31 cellular contexts compared by ENCODE assay signal in genomic region chr1:96649301-96649700, GRCh38.
"Had no signal": no experiment of that assay in that cellular context is flagged by ENCODE, and none has a peak within 500 bp of the region (broad histone marks: within the 10 kb centered on the region; RNA-seq: fewer than 3 reads in every experiment).

No MANE protein-coding gene starts in this region.

- H3K27me3 ChIP-seq: brain microvascular endothelial cell, dorsolateral prefrontal cortex, foreskin keratinocyte, gastrocnemius medialis, heart left ventricle had no signal

- H3K36me3 ChIP-seq: brain microvascular endothelial cell, gastrocnemius medialis, heart left ventricle had no signal

- H3K4me1 Mint-ChIP-seq: activated CD4-positive, alpha-beta memory T cell treated with anti-CD3 and anti-CD28 coated beads, Interleukin-2, amount 10 ng/mL, durations not matched to agents 7 days and 5 days; activated CD4-positive, alpha-beta T cell treated with anti-CD3 and anti-CD28 coated beads, Interleukin-2, amount 10 ng/mL, durations not matched to agents 7 days and 5 days; activated T-helper 17 cell treated with anti-CD3 and anti-CD28 coated beads, Interleukin-2, amount 50 U/mL, for 72 hours; central memory CD8-positive, alpha-beta T cell; endodermal cell; WTC11 had no signal

- DNase-seq: activated CD4-positive, alpha-beta memory T cell treated with anti-CD3 and anti-CD28 coated beads, Interleukin-2, amount 10 ng/mL, durations not matched to agents 7 days and 5 days; activated CD4-positive, alpha-beta T cell treated with anti-CD3 and anti-CD28 coated beads for 1 hour; activated CD4-positive, alpha-beta T cell treated with anti-CD3 and anti-CD28 coated beads for 4 hours; activated CD4-positive, alpha-beta T cell treated with anti-CD3 and anti-CD28 coated beads, Interleukin-2, amount 10 ng/mL, durations not matched to agents 7 days and 5 days; activated CD4-positive, alpha-beta T cell treated with anti-CD3 and anti-CD28 coated beads, Interleukin-2, amount 50 U/mL, for 4 hours; activated CD8-positive, alpha-beta memory T cell treated with anti-CD3 and anti-CD28 coated beads, Interleukin-2, amount 50 U/mL, for 48 hours; activated effector memory CD4-positive, alpha-beta T cell treated with Interleukin-2 at 50 U/mL for 16 hours; activated gamma-delta T cell treated with Interleukin-2 at 50 U/mL for 16 hours; activated naive CD4-positive, alpha-beta T cell treated with anti-CD3 and anti-CD28 coated beads, Interleukin-2, amount 50 U/mL, for 16 hours; activated naive CD4-positive, alpha-beta T cell treated with Interleukin-2 at 50 U/mL for 16 hours; activated T-cell treated with anti-CD3 and anti-CD28 coated beads for 4 hours; activated T-cell treated with anti-CD3 and anti-CD28 coated beads, Interleukin-2, amount 50 U/mL, for 24 hours; amniotic stem cell; anterior cingulate cortex; brain microvascular endothelial cell; dorsolateral prefrontal cortex; effector memory CD4-positive, alpha-beta T cell; endodermal cell; foreskin keratinocyte; gastrocnemius medialis; glutamatergic neuron; heart left ventricle; T-helper 2 cell had no signal

- H3K27ac Mint-ChIP-seq: activated CD4-positive, alpha-beta memory T cell treated with anti-CD3 and anti-CD28 coated beads, Interleukin-2, amount 10 ng/mL, durations not matched to agents 7 days and 5 days; activated CD4-positive, alpha-beta T cell treated with anti-CD3 and anti-CD28 coated beads, Interleukin-2, amount 10 ng/mL, durations not matched to agents 7 days and 5 days; activated naive CD8-positive, alpha-beta T cell; activated T-cell treated with anti-CD3 and anti-CD28 coated beads, Interleukin-2, amount 50 U/mL, for 24 hours; activated T-helper 17 cell treated with anti-CD3 and anti-CD28 coated beads, Interleukin-2, amount 50 U/mL, for 72 hours; dendritic cell treated with granulocyte-macrophage colony-stimulating factor and Interleukin-4, amounts not matched to agents 40 ng/mL and 50 ng/mL, for 4 days; endodermal cell; WTC11 had no signal

- H3K27me3 Mint-ChIP-seq: activated CD4-positive, alpha-beta memory T cell treated with anti-CD3 and anti-CD28 coated beads, Interleukin-2, amount 10 ng/mL, durations not matched to agents 7 days and 5 days; activated CD4-positive, alpha-beta T cell treated with anti-CD3 and anti-CD28 coated beads, Interleukin-2, amount 10 ng/mL, durations not matched to agents 7 days and 5 days; dendritic cell treated with granulocyte-macrophage colony-stimulating factor and Interleukin-4, amounts not matched to agents 40 ng/mL and 50 ng/mL, for 4 days had no signal

- H3K4me1 ChIP-seq: foreskin keratinocyte, gastrocnemius medialis, heart left ventricle had no signal

- ATAC-seq: activated T-helper 17 cell treated with anti-CD3 and anti-CD28 coated beads, Interleukin-2, amount 50 U/mL, for 72 hours; esophagus mucosa; foreskin keratinocyte; gastrocnemius medialis; heart left ventricle; WTC11 had no signal

- H3K27ac ChIP-seq: brain microvascular endothelial cell, coronary artery, dorsolateral prefrontal cortex, foreskin keratinocyte, gastrocnemius medialis, heart left ventricle, VCaP had no signal

- H3K4me3 ChIP-seq: coronary artery, dorsolateral prefrontal cortex, gastrocnemius medialis, heart left ventricle had no signal

- H3K9me3 Mint-ChIP-seq: activated CD4-positive, alpha-beta T cell treated with anti-CD3 and anti-CD28 coated beads, Interleukin-2, amount 10 ng/mL, durations not matched to agents 7 days and 5 days; activated T-helper 17 cell treated with anti-CD3 and anti-CD28 coated beads, Interleukin-2, amount 50 U/mL, for 72 hours; central memory CD8-positive, alpha-beta T cell had no signal

- H3K9me3 ChIP-seq: gastrocnemius medialis, heart left ventricle had no signal

- H3K4me3 Mint-ChIP-seq: activated CD4-positive, alpha-beta memory T cell treated with anti-CD3 and anti-CD28 coated beads, Interleukin-2, amount 10 ng/mL, durations not matched to agents 7 days and 5 days; activated CD4-positive, alpha-beta T cell treated with anti-CD3 and anti-CD28 coated beads, Interleukin-2, amount 10 ng/mL, durations not matched to agents 7 days and 5 days; activated naive CD8-positive, alpha-beta T cell; activated T-cell treated with anti-CD3 and anti-CD28 coated beads, Interleukin-2, amount 50 U/mL, for 24 hours; activated T-helper 17 cell treated with anti-CD3 and anti-CD28 coated beads, Interleukin-2, amount 50 U/mL, for 72 hours; central memory CD8-positive, alpha-beta T cell; dendritic cell treated with granulocyte-macrophage colony-stimulating factor and Interleukin-4, amounts not matched to agents 40 ng/mL and 50 ng/mL, for 4 days; endodermal cell; WTC11 had no signal
